Comparison of ENCODE assay signal across 12 cellular contexts in the genomic region with DNA sequence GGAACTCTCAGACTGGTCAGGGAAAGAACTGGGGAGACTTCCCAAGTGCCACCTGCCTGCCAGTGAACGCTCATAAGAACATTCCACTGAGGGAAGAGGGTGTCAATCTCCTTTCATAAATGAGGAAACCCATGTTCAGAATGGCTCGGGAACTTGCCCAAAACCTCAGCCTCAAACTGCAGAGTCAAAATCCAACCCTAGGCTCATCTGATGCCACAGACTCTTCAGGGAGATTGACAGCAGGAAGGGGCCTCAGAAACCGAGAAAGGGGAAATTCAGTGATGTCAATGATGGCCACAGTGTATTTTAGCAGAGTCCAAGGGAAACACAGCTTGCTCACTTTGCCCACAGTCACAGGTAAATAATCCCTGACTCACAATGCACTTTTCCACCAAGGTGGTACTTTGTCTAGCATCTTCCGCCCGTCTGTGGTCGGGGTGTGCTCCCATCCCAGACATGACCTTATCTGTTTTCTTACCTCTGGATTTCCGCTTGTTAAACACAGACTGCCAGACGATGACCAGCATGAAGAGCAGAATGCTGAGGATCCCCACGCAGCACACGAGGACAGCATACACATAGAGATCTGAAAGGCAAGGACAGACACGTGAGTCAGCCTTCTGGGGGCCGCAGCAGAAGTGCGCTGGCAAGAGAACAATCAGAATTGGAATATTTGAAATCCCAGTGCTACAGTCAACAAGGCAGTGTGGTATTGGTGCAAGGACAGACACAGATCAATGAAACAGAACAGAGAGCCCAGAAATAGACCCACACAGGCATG. TPM values are rescaled to one million over a fixed set of nuclear protein-coding genes. Genes with fewer than 3 reads are reported as not detected.
DNase-seq lines count a peak whose midpoint lies in the region; ATAC-seq and TF ChIP-seq lines count a peak whose summit lies in the region.
"Had no signal": no experiment of that assay in that cellular context is flagged by ENCODE, and none has a peak within 500 bp of the region (broad histone marks: within the 10 kb centered on the region; RNA-seq: fewer than 3 reads in every experiment).

No MANE protein-coding gene starts in this region.

- H3K27ac Mint-ChIP-seq in activated T-helper 17 cell treated with anti-CD3 and anti-CD28 coated beads, Interleukin-2, amount 50 U/mL, for 72 hours = peak overlapping the region; percentile 61
- H3K27ac Mint-ChIP-seq: T-helper 1 cell treated with Interleukin-12 subunit alpha and Interleukin-12 subunit beta and Interleukin-4 antibody, amounts not matched to agents 30 μg/mL and 1 μg/mL, for 36 hours had no signal

- H3K36me3 Mint-ChIP-seq in activated T-helper 17 cell treated with anti-CD3 and anti-CD28 coated beads, Interleukin-2, amount 50 U/mL, for 72 hours (ENCODE audit: low read depth) = no peaks in the 10 kb centered on the region

- no peak for TF ChIP-seq CTCF in thyroid gland (IDR thresholded peaks at IDR 0.05)

- WGBS in thyroid gland, 2 donors = 47 to 52% methylated on average over 13 of the region's 13 CpGs

- H3K36me3 ChIP-seq in thyroid gland = peaks cover 3 to 9% of the 10 kb centered on the region in 2 donors

- peaks cover 10% of the 10 kb centered on the region for H3K4me1 Mint-ChIP-seq in activated T-helper 17 cell treated with anti-CD3 and anti-CD28 coated beads, Interleukin-2, amount 50 U/mL, for 72 hours

- peak overlapping the region; percentile 27 to 56 (median 43) for H3K27ac ChIP-seq in thyroid gland
- H3K27ac ChIP-seq: esophagus squamous epithelium had no signal

- H3K27me3 Mint-ChIP-seq in activated T-helper 17 cell treated with anti-CD3 and anti-CD28 coated beads, Interleukin-2, amount 50 U/mL, for 72 hours = peaks cover 7% of the 10 kb centered on the region

- ATAC-seq in HG03342 (IDR thresholded peaks at IDR 0.05; ENCODE audit: unreplicated experiment) = peak; percentile 67
- ATAC-seq in activated T-helper 17 cell treated with anti-CD3 and anti-CD28 coated beads, Interleukin-2, amount 50 U/mL, for 72 hours (replicated peaks) = peak; percentile 81
- ATAC-seq: left colon had no signal

- no peak for TF ChIP-seq POLR2A in thyroid gland (IDR thresholded peaks at IDR 0.05)

- no peaks in the 10 kb centered on the region for H3K9me3 Mint-ChIP-seq in activated T-helper 17 cell treated with anti-CD3 and anti-CD28 coated beads, Interleukin-2, amount 50 U/mL, for 72 hours

- H3K9me3 ChIP-seq in thyroid gland = no peaks in the 10 kb centered on the region
- H3K9me3 ChIP-seq: esophagus squamous epithelium had no signal

- H3K4me3 Mint-ChIP-seq in activated T-helper 17 cell treated with anti-CD3 and anti-CD28 coated beads, Interleukin-2, amount 50 U/mL, for 72 hours = peak overlapping the region; percentile 25
- H3K4me3 Mint-ChIP-seq: T-helper 1 cell treated with Interleukin-12 subunit alpha and Interleukin-12 subunit beta and Interleukin-4 antibody, amounts not matched to agents 30 μg/mL and 1 μg/mL, for 36 hours had no signal

- no peak overlapping the region for H3K4me3 ChIP-seq in thyroid gland (replicated peaks in 1 of 3)
- H3K4me3 ChIP-seq: esophagus squamous epithelium had no signal

- intact Hi-C loops in thyroid gland (cut with DNase I) = no loop called here

- peaks cover 64 to 68% of the 10 kb centered on the region in 2 donors for H3K4me1 ChIP-seq in thyroid gland

- peak; percentile 45 for DNase-seq in activated effector memory CD4-positive, alpha-beta T cell treated with anti-CD3 and anti-CD28 coated beads, Interleukin-2, amount 50 U/mL, for 16 hours
- no peak for DNase-seq in activated effector memory CD4-positive, alpha-beta T cell treated with Interleukin-2 at 50 U/mL for 16 hours
- DNase-seq in thyroid gland (peak; percentile 58 to 59), NCI-H1048 (lab: John Stamatoyannopoulos, UW) (no peak), NCI-H1417 (lab: John Stamatoyannopoulos, UW) (no peak), NCI-H2171 treated with DMSO at 0.1 percent for 48 hours (lab: John Stamatoyannopoulos, UW) (no peak)
- DNase-seq: esophagus squamous epithelium, left colon had no signal

- no peaks in the 10 kb centered on the region for H3K27me3 ChIP-seq in thyroid gland

RNA-seq across cellular contexts. Expression of a gene that starts 38.4 kb away (rescaled TPM):
- under 1 TPM; 0.06 to 0.13 TPM for total RNA-seq in activated T-helper 17 cell treated with anti-CD3 and anti-CD28 coated beads, Interleukin-2, amount 50 U/mL, for 72 hours
- total RNA-seq in thyroid gland = 100 to 1,000 TPM in 3 of 4 donors, 10 to 100 TPM in 1; 42.9 to 220 (median 142) TPM

RNA-seq across cellular contexts. Expression of a gene that starts 56.9 kb away (rescaled TPM):
- not detected for total RNA-seq in activated T-helper 17 cell treated with anti-CD3 and anti-CD28 coated beads, Interleukin-2, amount 50 U/mL, for 72 hours
- total RNA-seq in thyroid gland = not detected
- total RNA-seq: esophagus squamous epithelium, left colon, skeletal muscle tissue had no signal

Comparison
In these comparisons a context has a peak if more than half of its experiments do, and no peak if none do; other contexts are left out.
1. DNase-seq: peak in activated effector memory CD4-positive, alpha-beta T cell treated with anti-CD3 and anti-CD28 coated beads, Interleukin-2, amount 50 U/mL, for 16 hours (single experiment) and thyroid gland (2 of 2); none in activated effector memory CD4-positive, alpha-beta T cell treated with Interleukin-2 at 50 U/mL for 16 hours (single experiment), NCI-H1048 (single experiment), NCI-H1417 (0 of 3) and NCI-H2171 treated with DMSO at 0.1 percent for 48 hours (single experiment).
2. RNA of a gene that starts 38.4 kb away (total RNA-seq): 42.9 to 220 TPM in thyroid gland; 0.06 to 0.13 TPM in activated T-helper 17 cell treated with anti-CD3 and anti-CD28 coated beads, Interleukin-2, amount 50 U/mL, for 72 hours; every median in the first group is over 10 times any median in the second.